8 cellular contexts compared by ENCODE assay signal in the genomic region with DNA sequence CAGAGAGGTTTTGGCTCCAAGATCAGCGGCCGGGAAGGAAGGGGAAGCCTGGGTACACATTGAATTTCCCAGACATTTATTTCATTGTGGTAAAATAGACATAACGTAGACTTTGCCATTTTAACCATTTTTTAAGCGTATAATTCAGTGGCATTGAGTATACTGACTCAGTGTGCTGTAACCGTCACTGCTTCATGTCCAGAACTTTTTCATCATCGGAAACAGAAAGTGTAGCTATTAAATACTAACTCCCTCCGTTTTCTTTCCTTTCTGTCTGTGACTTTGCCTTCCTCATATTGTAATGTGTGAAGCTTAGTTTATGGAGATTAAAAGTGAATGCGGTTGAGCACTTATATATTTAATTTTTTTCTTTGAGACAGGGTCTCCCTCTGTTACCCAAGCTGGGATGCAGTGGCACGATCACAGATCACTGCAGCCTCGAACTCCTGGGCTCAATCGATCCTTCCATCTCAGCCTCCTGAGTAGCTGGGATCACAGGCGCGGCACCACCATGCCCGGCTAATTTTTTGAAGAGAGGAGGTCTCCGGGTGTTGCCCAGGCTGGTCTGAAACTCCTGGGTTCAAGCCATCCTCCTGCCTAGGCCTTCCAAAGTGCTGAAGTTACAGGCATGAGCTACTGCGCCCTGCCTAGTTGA. TPM values are rescaled to one million over a fixed set of nuclear protein-coding genes. Genes with fewer than 3 reads are reported as not detected.
DNase-seq lines count a peak whose midpoint lies in the region; ATAC-seq and TF ChIP-seq lines count a peak whose summit lies in the region.

No MANE protein-coding gene starts in this region.

- 21 to 24% methylated on average over 16 of the region's 16 CpGs for WGBS in heart right ventricle, 2 donors
- WGBS in mesendoderm (ENCODE audit: extremely low coverage, insufficient coverage, low lambda C conversion rate), result no CpG with 5 or more reads among the region's 16 CpGs

- no peak overlapping the region for H3K23ac ChIP-seq in mesendoderm (ENCODE audit: low read length)

- peak overlapping the region; percentile 89 to 95 (median 93) for H3K27ac Mint-ChIP-seq in brain

- no peak overlapping the region for H4K5ac ChIP-seq in mesendoderm (ENCODE audit: low read length)

- no peak overlapping the region for H2AK5ac ChIP-seq in mesendoderm (ENCODE audit: low read length)

- H3K36me3 Mint-ChIP-seq in brain, result peaks cover 46% of the 10 kb centered on the region

- no peak overlapping the region for H2BK15ac ChIP-seq in mesendoderm (replicated peaks; ENCODE audit: low read depth)

- no peak for DNase-seq in heart right ventricle
- no peak for DNase-seq in Right ventricle myocardium inferior (ENCODE audit: missing footprints)
- DNase-seq in mesendoderm, result no peak
- DNase-seq in uterus, result no peak
- no peak for DNase-seq in NCI-H748 (lab: John Stamatoyannopoulos, UW; ENCODE audit: unreplicated experiment)
- no peak for DNase-seq in MV-4-11 (lab: John Stamatoyannopoulos, UW)
- no peak for DNase-seq in mucosa of descending colon

- no peak overlapping the region for H2BK5ac ChIP-seq in mesendoderm (ENCODE audit: low read length)

- peaks cover 59% of the 10 kb centered on the region for H3K79me2 ChIP-seq in mesendoderm (ENCODE audit: control insufficient read depth, insufficient read depth, low read length)

- H3K4me1 ChIP-seq in heart right ventricle, result peaks cover 28 to 61% (median 55%) of the 10 kb centered on the region in 9 donors
- peaks cover 8% of the 10 kb centered on the region for H3K4me1 ChIP-seq in mesendoderm (ENCODE audit: control insufficient read depth, low read depth, low read length)
- H3K4me1 ChIP-seq in uterus, result peaks cover 10 to 16% of the 10 kb centered on the region in 2 donors
- H3K4me1 ChIP-seq in mucosa of descending colon (ENCODE audit: low read depth), result peaks cover 38% of the 10 kb centered on the region

- TF ChIP-seq CTCF in heart right ventricle (IDR thresholded peaks at IDR 0.05) (no peak), brain (conservative IDR thresholded peaks at IDR 0.05) (no peak), uterus (IDR thresholded peaks at IDR 0.05) (no peak), mucosa of descending colon (IDR thresholded peaks at IDR 0.05) (no peak)

- ATAC-seq in heart right ventricle (no peak), Right ventricle myocardium inferior (no peak), mucosa of descending colon (no peak)

- no peak overlapping the region for H4K8ac ChIP-seq in mesendoderm (ENCODE audit: low read depth, low read length)

- H3K4ac ChIP-seq in mesendoderm (ENCODE audit: low read depth, low read length), result no peak overlapping the region

- H3K36me3 ChIP-seq in heart right ventricle (peaks cover 0 to 32% (median 0%) of the 10 kb centered on the region in 9 donors), mesendoderm (ENCODE audit: control insufficient read depth, insufficient read depth, low read length) (no peaks in the 10 kb centered on the region), uterus (no peaks in the 10 kb centered on the region), mucosa of descending colon (ENCODE audit: low read depth) (no peaks in the 10 kb centered on the region)

- H3K4me2 ChIP-seq in mesendoderm (ENCODE audit: low read length), result peak overlapping the region; percentile 43

- peak overlapping the region; percentile 83 to 99 (median 91) for H3K4me3 Mint-ChIP-seq in brain

- peaks cover 0 to 5% (median 0%) of the 10 kb centered on the region in 5 experiments for H3K9me3 Mint-ChIP-seq in brain

- no peak overlapping the region for H3K18ac ChIP-seq in mesendoderm (ENCODE audit: low read length)

- no peaks in the 10 kb centered on the region for H3K9me3 ChIP-seq in heart right ventricle
- H3K9me3 ChIP-seq in uterus, result no peaks in the 10 kb centered on the region
- no peaks in the 10 kb centered on the region for H3K9me3 ChIP-seq in mucosa of descending colon

- H2BK120ac ChIP-seq in mesendoderm (ENCODE audit: low read depth, low read length), result no peak overlapping the region

- peaks cover 16% of the 10 kb centered on the region for H3K27me3 Mint-ChIP-seq in brain

- H3K4me1 Mint-ChIP-seq in brain, result peaks cover 62% of the 10 kb centered on the region

- peak overlapping the region; percentile 98 for H3K9ac ChIP-seq in mesendoderm (ENCODE audit: low read length)

- no peak for TF ChIP-seq POLR2A in uterus (IDR thresholded peaks at IDR 0.05)

- peak overlapping the region in 9 of 10 donors; percentile 10 to 99 (median 97) for H3K27ac ChIP-seq in heart right ventricle
- H3K27ac ChIP-seq in mesendoderm (ENCODE audit: low read depth, low read length), result no peak overlapping the region
- peak overlapping the region; percentile 90 to 94 for H3K27ac ChIP-seq in uterus

- no peaks in the 10 kb centered on the region for H3K79me1 ChIP-seq in mesendoderm (ENCODE audit: low read length)

- peak overlapping the region; percentile 99 for H3K56ac ChIP-seq in mesendoderm (ENCODE audit: low read length)

- H3K4me3 ChIP-seq in heart right ventricle (peak overlapping the region; percentile 81 to 99 (median 90)), mesendoderm (ENCODE audit: low read length) (peak overlapping the region; percentile 29), uterus (peak overlapping the region; percentile 79 to 93), mucosa of descending colon (no peak overlapping the region)

- H3K27me3 ChIP-seq in heart right ventricle (no peaks in the 10 kb centered on the region), mesendoderm (ENCODE audit: insufficient read depth, low read length, poor library complexity) (no peaks in the 10 kb centered on the region), uterus (no peaks in the 10 kb centered on the region)

- intact Hi-C loops in heart right ventricle (cut with DNase I) (loop anchor here in 3 of 10 donors (5.0 to 10.0 kb wide), 2 partner anchors 34 to 59 kb away; partner anchors contain the start of genes MARCHF2 (in 2 of the 3) and PRAM1 (in 1 of the 3)), Right ventricle myocardium inferior (cut with DNase I) (loop anchor here (5.0 kb wide), 1 partner anchor 614 kb away; the partner anchor contains the start of gene EVI5L), uterus (cut with DNase I; ENCODE audit: low total_unique reads) (no loop called here), mucosa of descending colon (cut with DNase I, micrococcal nuclease) (no loop called here)

RNA-seq across cellular contexts. Expression of gene HNRNPM, which starts 1.4 kb away (rescaled TPM):
- total RNA-seq in heart right ventricle, result 100 to 1,000 TPM in 2 of 10 donors, 10 to 100 TPM in 8; 87.4 to 127 (median 93.9) TPM
- 100 to 1,000 TPM in 1 of 2 donors, 10 to 100 TPM in 1; 48.5 to 123 TPM for polyA plus RNA-seq in heart right ventricle
- total RNA-seq in Right ventricle myocardium inferior, result 118 TPM
- polyA plus RNA-seq in brain (ENCODE audit: insufficient read depth, low read depth, low replicate concordance), result 204 TPM
- polyA plus RNA-seq in mesendoderm (2013, experiment 1 of 2), result 329 TPM
- polyA plus RNA-seq in mesendoderm (2013, experiment 2 of 2), result 325 TPM
- 100 to 1,000 TPM in 2 of 4 donors, 10 to 100 TPM in 2; 50.3 to 186 (median 98.5) TPM for total RNA-seq in uterus
- total RNA-seq in mucosa of descending colon, result 100 to 1,000 TPM; 116 to 181 (median 149) TPM

RNA-seq across cellular contexts. Expression of gene MARCHF2, which starts 33.1 kb away (rescaled TPM):
- total RNA-seq in heart right ventricle (100 to 1,000 TPM in 1 of 10 donors, 10 to 100 TPM in 9; 70.4 to 104 (median 90.8) TPM), Right ventricle myocardium inferior (110 TPM), uterus (100 to 1,000 TPM in 1 of 4 donors, 10 to 100 TPM in 3; 44.1 to 161 (median 62.8) TPM), mucosa of descending colon (10 to 100 TPM; 27.2 to 62.0 (median 33.8) TPM)
- polyA plus RNA-seq in heart right ventricle (10 to 100 TPM; 49.2 to 67.5 TPM), brain (ENCODE audit: insufficient read depth, low read depth, low replicate concordance) (82.9 TPM)
- polyA plus RNA-seq in mesendoderm (2013, experiment 1 of 2), result 9.8 TPM
- 10.2 TPM for polyA plus RNA-seq in mesendoderm (2013, experiment 2 of 2)

RNA-seq across cellular contexts. Expression of gene RAB11B, which starts 56.0 kb away (rescaled TPM):
- total RNA-seq in heart right ventricle (100 to 1,000 TPM; 140 to 178 (median 159) TPM), Right ventricle myocardium inferior (144 TPM), uterus (10 to 100 TPM; 17.4 to 95.8 (median 60.1) TPM), mucosa of descending colon (100 to 1,000 TPM; 100 to 131 (median 103) TPM)
- polyA plus RNA-seq in heart right ventricle (100 to 1,000 TPM; 111 to 112 TPM), brain (ENCODE audit: insufficient read depth, low read depth, low replicate concordance) (561 TPM)
- 95.2 TPM for polyA plus RNA-seq in mesendoderm (2013, experiment 1 of 2)
- polyA plus RNA-seq in mesendoderm (2013, experiment 2 of 2), result 94.3 TPM

RNA-seq across cellular contexts. Expression of gene PRAM1, which starts 56.3 kb away (rescaled TPM):
- total RNA-seq in heart right ventricle (1 to 10 TPM in 2 of 10 donors, under 1 TPM in 8; 0.28 to 3.2 (median 0.52) TPM), Right ventricle myocardium inferior (0.78 TPM), uterus (1 to 10 TPM in 1 of 4 donors, under 1 TPM in 1, not detected in 2; 0.97 to 3.0 TPM), mucosa of descending colon (1 to 10 TPM; 1.1 to 1.5 (median 1.2) TPM)
- polyA plus RNA-seq in heart right ventricle (under 1 TPM; 0.36 to 0.66 TPM), brain (ENCODE audit: insufficient read depth, low read depth, low replicate concordance) (1.4 TPM)
- 0.06 TPM for polyA plus RNA-seq in mesendoderm (2013, experiment 1 of 2)
- polyA plus RNA-seq in mesendoderm (2013, experiment 2 of 2), result 0.08 TPM
